Comparison of ENCODE assay signal across 13 cellular contexts in genomic region chr2:152038451-152038958, GRCh38.
DNase-seq lines count a peak whose midpoint lies in the region; ATAC-seq, FAIRE-seq and TF ChIP-seq lines count a peak whose summit lies in the region.
"Had no signal": no experiment of that assay in that cellular context is flagged by ENCODE, and none has a peak within 500 bp of the region (broad histone marks: within the 10 kb centered on the region; RNA-seq: fewer than 3 reads in every experiment).

No MANE protein-coding gene starts in this region.

- CTCF ChIA-PET in WTC11 (lab: Charles Lee) = interaction anchor here (0.7 to 2.6 kb wide), 10 partner anchors 8 to 610 kb away, joined by 3 to 18 read pairs (median 4); partner anchors contain the start of gene STAM2

- 50 to 70% (median 62%) methylated on average over 5 of the region's 5 CpGs for WGBS in small intestine, 3 donors

- POLR2A ChIA-PET in WTC11 (lab: Charles Lee) = interaction anchor here (1.2 kb wide), 1 partner anchor 59 kb away, joined by 3 read pairs; no protein-coding TSS in a partner anchor

- H3K9me3 ChIP-seq in left lung = no peaks in the 10 kb centered on the region
- H3K9me3 ChIP-seq in small intestine (ENCODE audit: control insufficient read depth, low read depth) = no peaks in the 10 kb centered on the region
- H3K9me3 ChIP-seq: prostate gland had no signal

- no peak for FAIRE-seq in small intestine (lab: Jason Lieb, UNC)

- ATAC-seq in WTC11 = peak; percentile 14
- ATAC-seq in left lung = peak; percentile 58
- no peak for ATAC-seq in GM21529 (IDR thresholded peaks at IDR 0.05; ENCODE audit: unreplicated experiment)
- no peak for ATAC-seq in HG02852 (IDR thresholded peaks at IDR 0.05; ENCODE audit: unreplicated experiment)
- ATAC-seq in GM21381 (IDR thresholded peaks at IDR 0.05; ENCODE audit: unreplicated experiment) = no peak

- peaks cover 50% of the 10 kb centered on the region for H3K4me1 Mint-ChIP-seq in WTC11
- H3K4me1 Mint-ChIP-seq: immature natural killer cell had no signal

- DNase-seq in MV-4-11 (lab: John Stamatoyannopoulos, UW) (peak; percentile 8), WTC11 (ENCODE audit: low spot score) (no peak), left lung (peak in 1 of 2 donors; percentile 39), small intestine (peak; percentile 8), retina (no peak)
- DNase-seq: brain microvascular endothelial cell, Calu3, immature natural killer cell, NCI-H1694 had no signal

- no peak overlapping the region for H3K4me3 Mint-ChIP-seq in WTC11
- H3K4me3 Mint-ChIP-seq: immature natural killer cell had no signal

- H3K4me1 ChIP-seq in left lung (peaks cover 2 to 23% of the 10 kb centered on the region in 2 donors), small intestine (ENCODE audit: control insufficient read depth in 2 of 2, insufficient read depth in 1 of 2, low read depth in 1 of 2, low read length in 1 of 2) (no peaks in the 10 kb centered on the region)
- H3K4me1 ChIP-seq: prostate gland had no signal

- H3K27ac ChIP-seq in left lung = peak overlapping the region; percentile 17 to 77
- peak overlapping the region in 1 of 2 donors; percentile 18 for H3K27ac ChIP-seq in small intestine (ENCODE audit: low read depth in 1 of 2, low read length in 1 of 2)
- H3K27ac ChIP-seq: brain microvascular endothelial cell, prostate gland had no signal

- H3K36me3 Mint-ChIP-seq in WTC11 = no peaks in the 10 kb centered on the region
- H3K36me3 Mint-ChIP-seq: immature natural killer cell had no signal

- H3K27ac Mint-ChIP-seq in WTC11 = no peak overlapping the region; the same call in 1 of the 2 replicates
- H3K27ac Mint-ChIP-seq: immature natural killer cell had no signal

- H3K4me3 ChIP-seq in left lung = no peak overlapping the region
- no peak overlapping the region for H3K4me3 ChIP-seq in small intestine (ENCODE audit: low read depth in 1 of 2, low read length in 2 of 2)
- H3K4me3 ChIP-seq: prostate gland had no signal

- no peak for TF ChIP-seq CTCF in WTC11 (IDR thresholded peaks at IDR 0.05)
- TF ChIP-seq CTCF in left lung (IDR thresholded peaks at IDR 0.05) = no peak

- H3K36me3 ChIP-seq in left lung = no peaks in the 10 kb centered on the region
- H3K36me3 ChIP-seq in small intestine (ENCODE audit: control insufficient read depth in 2 of 2, insufficient read depth in 2 of 2, low read length in 2 of 2) = no peaks in the 10 kb centered on the region
- H3K36me3 ChIP-seq: brain microvascular endothelial cell, prostate gland had no signal

- no peaks in the 10 kb centered on the region for H3K9me3 Mint-ChIP-seq in WTC11
- H3K9me3 Mint-ChIP-seq: immature natural killer cell had no signal

- intact Hi-C loops in left lung (cut with DNase I) = loop anchor here in 1 of 2 donors (10.0 kb wide), 1 partner anchor 596 kb away; no protein-coding TSS in a partner anchor

- no peaks in the 10 kb centered on the region for H3K27me3 ChIP-seq in left lung
- no peaks in the 10 kb centered on the region for H3K27me3 ChIP-seq in small intestine (ENCODE audit: control insufficient read depth in 2 of 2, insufficient read depth in 2 of 2, low read length in 2 of 2)

- H3K27me3 Mint-ChIP-seq in WTC11 (ENCODE audit: low read depth) = peaks cover 14% of the 10 kb centered on the region

TF ChIP-seq in WTC11, 78 proteins besides CTCF, POLR2A, EP300 and RAD21 (continues in another document):
- TF ChIP-seq, protein P1, sequence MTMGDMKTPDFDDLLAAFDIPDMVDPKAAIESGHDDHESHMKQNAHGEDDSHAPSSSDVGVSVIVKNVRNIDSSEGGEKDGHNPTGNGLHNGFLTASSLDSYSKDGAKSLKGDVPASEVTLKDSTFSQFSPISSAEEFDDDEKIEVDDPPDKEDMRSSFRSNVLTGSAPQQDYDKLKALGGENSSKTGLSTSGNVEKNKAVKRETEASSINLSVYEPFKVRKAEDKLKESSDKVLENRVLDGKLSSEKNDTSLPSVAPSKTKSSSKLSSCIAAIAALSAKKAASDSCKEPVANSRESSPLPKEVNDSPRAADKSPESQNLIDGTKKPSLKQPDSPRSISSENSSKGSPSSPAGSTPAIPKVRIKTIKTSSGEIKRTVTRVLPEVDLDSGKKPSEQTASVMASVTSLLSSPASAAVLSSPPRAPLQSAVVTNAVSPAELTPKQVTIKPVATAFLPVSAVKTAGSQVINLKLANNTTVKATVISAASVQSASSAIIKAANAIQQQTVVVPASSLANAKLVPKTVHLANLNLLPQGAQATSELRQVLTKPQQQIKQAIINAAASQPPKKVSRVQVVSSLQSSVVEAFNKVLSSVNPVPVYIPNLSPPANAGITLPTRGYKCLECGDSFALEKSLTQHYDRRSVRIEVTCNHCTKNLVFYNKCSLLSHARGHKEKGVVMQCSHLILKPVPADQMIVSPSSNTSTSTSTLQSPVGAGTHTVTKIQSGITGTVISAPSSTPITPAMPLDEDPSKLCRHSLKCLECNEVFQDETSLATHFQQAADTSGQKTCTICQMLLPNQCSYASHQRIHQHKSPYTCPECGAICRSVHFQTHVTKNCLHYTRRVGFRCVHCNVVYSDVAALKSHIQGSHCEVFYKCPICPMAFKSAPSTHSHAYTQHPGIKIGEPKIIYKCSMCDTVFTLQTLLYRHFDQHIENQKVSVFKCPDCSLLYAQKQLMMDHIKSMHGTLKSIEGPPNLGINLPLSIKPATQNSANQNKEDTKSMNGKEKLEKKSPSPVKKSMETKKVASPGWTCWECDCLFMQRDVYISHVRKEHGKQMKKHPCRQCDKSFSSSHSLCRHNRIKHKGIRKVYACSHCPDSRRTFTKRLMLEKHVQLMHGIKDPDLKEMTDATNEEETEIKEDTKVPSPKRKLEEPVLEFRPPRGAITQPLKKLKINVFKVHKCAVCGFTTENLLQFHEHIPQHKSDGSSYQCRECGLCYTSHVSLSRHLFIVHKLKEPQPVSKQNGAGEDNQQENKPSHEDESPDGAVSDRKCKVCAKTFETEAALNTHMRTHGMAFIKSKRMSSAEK (CRISPR knock-in tag; IDR thresholded peaks at IDR 0.05; ENCODE audit: borderline replicate concordance) = no peak
- no peak for TF ChIP-seq ZNF232 (CRISPR knock-in tag; IDR thresholded peaks at IDR 0.05)
- TF ChIP-seq FOXP4 (CRISPR knock-in tag; IDR thresholded peaks at IDR 0.05) = no peak
- TF ChIP-seq ZNF138 (CRISPR knock-in tag; conservative IDR thresholded peaks at IDR 0.05) = no peak
- TF ChIP-seq, protein P2, sequence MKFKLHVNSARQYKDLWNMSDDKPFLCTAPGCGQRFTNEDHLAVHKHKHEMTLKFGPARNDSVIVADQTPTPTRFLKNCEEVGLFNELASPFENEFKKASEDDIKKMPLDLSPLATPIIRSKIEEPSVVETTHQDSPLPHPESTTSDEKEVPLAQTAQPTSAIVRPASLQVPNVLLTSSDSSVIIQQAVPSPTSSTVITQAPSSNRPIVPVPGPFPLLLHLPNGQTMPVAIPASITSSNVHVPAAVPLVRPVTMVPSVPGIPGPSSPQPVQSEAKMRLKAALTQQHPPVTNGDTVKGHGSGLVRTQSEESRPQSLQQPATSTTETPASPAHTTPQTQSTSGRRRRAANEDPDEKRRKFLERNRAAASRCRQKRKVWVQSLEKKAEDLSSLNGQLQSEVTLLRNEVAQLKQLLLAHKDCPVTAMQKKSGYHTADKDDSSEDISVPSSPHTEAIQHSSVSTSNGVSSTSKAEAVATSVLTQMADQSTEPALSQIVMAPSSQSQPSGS (CRISPR knock-in tag; IDR thresholded peaks at IDR 0.05; ENCODE audit: borderline replicate concordance, low read depth) = no peak
- no peak for TF ChIP-seq FOXK1 (CRISPR knock-in tag; IDR thresholded peaks at IDR 0.05)
- TF ChIP-seq, protein P3, sequence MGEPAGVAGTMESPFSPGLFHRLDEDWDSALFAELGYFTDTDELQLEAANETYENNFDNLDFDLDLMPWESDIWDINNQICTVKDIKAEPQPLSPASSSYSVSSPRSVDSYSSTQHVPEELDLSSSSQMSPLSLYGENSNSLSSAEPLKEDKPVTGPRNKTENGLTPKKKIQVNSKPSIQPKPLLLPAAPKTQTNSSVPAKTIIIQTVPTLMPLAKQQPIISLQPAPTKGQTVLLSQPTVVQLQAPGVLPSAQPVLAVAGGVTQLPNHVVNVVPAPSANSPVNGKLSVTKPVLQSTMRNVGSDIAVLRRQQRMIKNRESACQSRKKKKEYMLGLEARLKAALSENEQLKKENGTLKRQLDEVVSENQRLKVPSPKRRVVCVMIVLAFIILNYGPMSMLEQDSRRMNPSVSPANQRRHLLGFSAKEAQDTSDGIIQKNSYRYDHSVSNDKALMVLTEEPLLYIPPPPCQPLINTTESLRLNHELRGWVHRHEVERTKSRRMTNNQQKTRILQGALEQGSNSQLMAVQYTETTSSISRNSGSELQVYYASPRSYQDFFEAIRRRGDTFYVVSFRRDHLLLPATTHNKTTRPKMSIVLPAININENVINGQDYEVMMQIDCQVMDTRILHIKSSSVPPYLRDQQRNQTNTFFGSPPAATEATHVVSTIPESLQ (CRISPR knock-in tag; IDR thresholded peaks at IDR 0.05) = no peak
- TF ChIP-seq NR1H2 (CRISPR knock-in tag; IDR thresholded peaks at IDR 0.05) = no peak
- TF ChIP-seq TEAD1 (CRISPR knock-in tag; IDR thresholded peaks at IDR 0.05) = no peak
- TF ChIP-seq, protein P4, sequence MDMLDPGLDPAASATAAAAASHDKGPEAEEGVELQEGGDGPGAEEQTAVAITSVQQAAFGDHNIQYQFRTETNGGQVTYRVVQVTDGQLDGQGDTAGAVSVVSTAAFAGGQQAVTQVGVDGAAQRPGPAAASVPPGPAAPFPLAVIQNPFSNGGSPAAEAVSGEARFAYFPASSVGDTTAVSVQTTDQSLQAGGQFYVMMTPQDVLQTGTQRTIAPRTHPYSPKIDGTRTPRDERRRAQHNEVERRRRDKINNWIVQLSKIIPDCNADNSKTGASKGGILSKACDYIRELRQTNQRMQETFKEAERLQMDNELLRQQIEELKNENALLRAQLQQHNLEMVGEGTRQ (CRISPR knock-in tag; IDR thresholded peaks at IDR 0.05) = no peak
- TF ChIP-seq OVOL2 (CRISPR knock-in tag; IDR thresholded peaks at IDR 0.05; ENCODE audit: borderline replicate concordance) = no peak
- no peak for TF ChIP-seq EMX1 (CRISPR knock-in tag; IDR thresholded peaks at IDR 0.05)

Comparison
In these comparisons a context has a peak if more than half of its experiments do, and no peak if none do; other contexts are left out.
1. DNase-seq: peak in MV-4-11 (single experiment) and small intestine (single experiment); none in WTC11 (single experiment) and retina (single experiment).
2. ATAC-seq: peak in WTC11 (single experiment) and left lung (single experiment); none in GM21529 (single experiment), HG02852 (single experiment) and GM21381 (single experiment).